Comparison of ENCODE assay signal across 8 cellular contexts in genomic region chr2:101252408-101253012, GRCh38. TPM values are rescaled to one million over a fixed set of nuclear protein-coding genes. Genes with fewer than 3 reads are reported as not detected.
DNase-seq lines count a peak whose midpoint lies in the region; ATAC-seq and TF ChIP-seq lines count a peak whose summit lies in the region.

Gene CNOT11, plus strand, starts transcription at chr2:101252886. Its CDS starts 79 bp downstream, at chr2:101252965.

- H3K9me3 ChIP-seq in mesenchymal stem cell (ENCODE audit: control insufficient read depth, low read length), result no peaks in the 10 kb centered on the region

- peak; percentile 92 for DNase-seq in CMK (ENCODE audit: low read depth)
- DNase-seq in GM20000 (ENCODE audit: low spot score), result peak; percentile 98
- peak; percentile 97 for DNase-seq in HT-29 (ENCODE audit: low spot score)
- DNase-seq in NOMO-1 (lab: John Stamatoyannopoulos, UW; ENCODE audit: unreplicated experiment in 2 of 2), result peak; percentile 96 to 97
- peak; percentile 98 to 99 (median 98) for DNase-seq in effector memory CD8-positive, alpha-beta T cell
- peak; percentile 99 for DNase-seq in mesenchymal stem cell
- DNase-seq in stimulated activated CD8-positive, alpha-beta memory T cell treated with anti-CD3 and anti-CD28 coated beads, Interleukin-12 subunit alpha, Interleukin-12 subunit beta, amount 100 ng/mL, for 4 hours (ENCODE audit: low read depth), result peak; percentile 97

- no peaks in the 10 kb centered on the region for H3K27me3 ChIP-seq in mesenchymal stem cell (ENCODE audit: control insufficient read depth in 1 of 2, insufficient read depth in 1 of 2, low read length in 2 of 2)

- H2BK120ac ChIP-seq in mesenchymal stem cell (ENCODE audit: low read depth, low read length), result peak within 1 kb of the TSS; percentile 82

- H3K36me3 ChIP-seq in mesenchymal stem cell (ENCODE audit: control insufficient read depth in 1 of 2, insufficient read depth in 2 of 2, low read depth in 1 of 2, low read length in 2 of 2), result peaks cover 0 to 4% of the 10 kb centered on the region in 2 experiments

- WGBS in mesenchymal stem cell, result 1% methylated on average over 45 of the region's 63 CpGs

- peak within 1 kb of the TSS; percentile 98 for H3K4me2 ChIP-seq in mesenchymal stem cell (ENCODE audit: low read length, poor library complexity, severe bottlenecking)

- H3K23ac ChIP-seq in mesenchymal stem cell (ENCODE audit: low read length in 2 of 2), result peak within 1 kb of the TSS in 1 of 2 experiments; percentile 99

- peaks cover 41 to 42% of the 10 kb centered on the region in 2 donors for H3K4me1 Mint-ChIP-seq in effector memory CD8-positive, alpha-beta T cell (ENCODE audit: low read depth in 2 of 2)

- CTCF ChIA-PET in activated CD8-positive, alpha-beta memory T cell treated with anti-CD3 and anti-CD28 coated beads for 36 hours (lab: Charles Lee), result interaction anchor here (0.6 to 1.2 kb wide), 3 partner anchors 19 to 134 kb away, joined by 3 to 5 read pairs (median 3); no protein-coding TSS in a partner anchor

- no peaks in the 10 kb centered on the region for H3K9me3 Mint-ChIP-seq in effector memory CD8-positive, alpha-beta T cell

- peak within 1 kb of the TSS in 1 of 2 experiments; percentile 91 for H3K14ac ChIP-seq in mesenchymal stem cell (ENCODE audit: low read length in 2 of 2)

- peak within 1 kb of the TSS; percentile 59 for H2AK5ac ChIP-seq in mesenchymal stem cell (ENCODE audit: low read length, severe bottlenecking)

- peak within 1 kb of the TSS in 1 of 2 experiments; percentile 21 for H2BK12ac ChIP-seq in mesenchymal stem cell (ENCODE audit: low read length in 2 of 2)

- peak within 1 kb of the TSS; percentile 94 to 95 for H3K4me3 Mint-ChIP-seq in effector memory CD8-positive, alpha-beta T cell

- ATAC-seq in effector memory CD8-positive, alpha-beta T cell (replicated peaks), result peak; percentile 72

- peak within 1 kb of the TSS; percentile 96 for H2BK15ac ChIP-seq in mesenchymal stem cell (ENCODE audit: low read depth, poor library complexity, severe bottlenecking)

- peak within 1 kb of the TSS; percentile 88 for H3K27ac ChIP-seq in mesenchymal stem cell (ENCODE audit: low read length, poor library complexity, severe bottlenecking)

- H3K27ac Mint-ChIP-seq in effector memory CD8-positive, alpha-beta T cell, result peak within 1 kb of the TSS; percentile 91 to 96

- TF ChIP-seq CTCF in GM20000 (IDR thresholded peaks at IDR 0.05; ENCODE audit: extremely low read depth, missing control alignments), result no peak

- peaks cover 6% of the 10 kb centered on the region for H3K79me1 ChIP-seq in mesenchymal stem cell (replicated peaks; ENCODE audit: low read length, poor library complexity, severe bottlenecking)

- H3K4me1 ChIP-seq in mesenchymal stem cell (ENCODE audit: control insufficient read depth, insufficient read depth, low read depth, low read length), result peaks cover 13% of the 10 kb centered on the region

- POLR2A ChIA-PET in activated CD8-positive, alpha-beta memory T cell treated with anti-CD3 and anti-CD28 coated beads for 36 hours (lab: Charles Lee), result interaction anchor here (0.6 to 2.9 kb wide), 3 partner anchors 39 to 56 kb away, joined by 3 to 15 read pairs (median 5); partner anchors contain the start of gene RNF149

- H3K4ac ChIP-seq in mesenchymal stem cell (ENCODE audit: low read depth in 1 of 2, low read length in 2 of 2), result peak within 1 kb of the TSS; percentile 92 to 99

- peak within 1 kb of the TSS; percentile 91 for H3K9ac ChIP-seq in mesenchymal stem cell (ENCODE audit: low read length)

- peak within 1 kb of the TSS; percentile 95 to 97 for H3K18ac ChIP-seq in mesenchymal stem cell (ENCODE audit: low read depth in 1 of 2, low read length in 2 of 2)

- peak within 1 kb of the TSS; percentile 91 for H4K91ac ChIP-seq in mesenchymal stem cell (ENCODE audit: low read length)

- peaks cover 24% of the 10 kb centered on the region for H3K36me3 Mint-ChIP-seq in effector memory CD8-positive, alpha-beta T cell (ENCODE audit: insufficient read depth)

- no peaks in the 10 kb centered on the region for H3K27me3 Mint-ChIP-seq in effector memory CD8-positive, alpha-beta T cell

- H4K8ac ChIP-seq in mesenchymal stem cell (ENCODE audit: low read length), result peak within 1 kb of the TSS; percentile 97

- peak within 1 kb of the TSS; percentile 82 for H2BK5ac ChIP-seq in mesenchymal stem cell (ENCODE audit: low read depth, low read length, poor library complexity, severe bottlenecking)

- peak within 1 kb of the TSS; percentile 82 to 87 for H3K4me3 ChIP-seq in mesenchymal stem cell (ENCODE audit: insufficient read depth in 1 of 2, low read depth in 1 of 2, low read length in 2 of 2)

- H2AFZ ChIP-seq in mesenchymal stem cell (ENCODE audit: low read depth, low read length), result peak within 1 kb of the TSS; percentile 94

RNA-seq across cellular contexts. Expression of gene CNOT11, which starts in this region (rescaled TPM):
- total RNA-seq in HT-29 (2014; rRNA removed; shearing (Covaris generic)), result 64.9 and 68.6 TPM in 2 replicates
- total RNA-seq in activated CD8-positive, alpha-beta memory T cell treated with anti-CD3 and anti-CD28 coated beads for 36 hours, result 10 to 100 TPM; 65.2 to 68.7 TPM
- polyA plus RNA-seq in mesenchymal stem cell (2013, experiment 1 of 2), result 41.6 TPM
- polyA plus RNA-seq in mesenchymal stem cell (2013, experiment 2 of 2), result 40.2 TPM

Comparison
In these comparisons a context has a peak if more than half of its experiments do, and no peak if none do; other contexts are left out.
1. Peak in every context shown above with its lines: DNase-seq, ATAC-seq, H3K4me3 ChIP-seq and H3K27ac ChIP-seq.